Comparison of ENCODE assay signal across 17 cellular contexts in the genomic region with DNA sequence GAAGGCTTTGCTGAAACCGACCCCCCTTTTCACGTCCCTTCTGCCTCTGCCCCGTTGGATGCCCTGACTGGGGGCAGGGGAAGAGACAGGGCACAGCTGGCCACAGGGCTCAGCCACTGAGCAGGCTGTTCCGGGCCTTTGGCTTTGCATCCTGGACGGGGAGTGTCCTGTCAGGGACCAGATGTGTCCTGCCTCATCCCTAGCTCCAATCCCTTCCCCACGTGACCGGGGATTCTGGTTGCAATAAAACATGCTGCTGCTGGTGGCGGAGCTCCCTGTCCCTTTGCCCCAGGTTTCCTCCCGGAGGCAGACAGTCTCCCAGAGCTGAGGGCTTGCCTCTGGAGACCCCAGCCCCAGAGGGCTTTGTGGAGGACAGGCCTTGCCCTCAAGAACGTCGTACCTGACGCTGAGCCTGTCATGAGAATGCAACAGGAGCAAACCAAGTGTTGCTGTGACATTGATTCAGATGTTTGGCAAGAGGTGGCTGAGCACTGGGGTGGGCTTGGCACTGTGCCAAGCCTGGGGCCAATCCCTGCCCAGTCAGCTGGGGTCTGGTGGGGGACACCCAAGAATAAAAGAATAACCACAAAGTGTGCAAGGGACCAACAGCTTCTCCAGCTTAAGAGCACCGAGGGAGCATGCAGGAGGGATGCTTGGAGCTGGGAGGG. TPM values are rescaled to one million over a fixed set of nuclear protein-coding genes. Genes with fewer than 3 reads are reported as not detected.
DNase-seq lines count a peak whose midpoint lies in the region; ATAC-seq and TF ChIP-seq lines count a peak whose summit lies in the region.
"Had no signal": no experiment of that assay in that cellular context is flagged by ENCODE, and none has a peak within 500 bp of the region (broad histone marks: within the 10 kb centered on the region; RNA-seq: fewer than 3 reads in every experiment).

No MANE protein-coding gene starts in this region.

- peaks cover 20% of the 10 kb centered on the region for H3K36me3 ChIP-seq in rectal smooth muscle tissue (ENCODE audit: control insufficient read depth, insufficient read depth, low read length)
- H3K36me3 ChIP-seq: neural progenitor cell had no signal

- ATAC-seq in left ventricle myocardium superior (peak; percentile 2), left cardiac atrium (no peak)
- ATAC-seq: activated T-helper 17 cell treated with anti-CD3 and anti-CD28 coated beads, Interleukin-2, amount 50 U/mL, for 72 hours; foreskin keratinocyte had no signal

- no peak for TF ChIP-seq CTCF in dorsolateral prefrontal cortex (IDR thresholded peaks at IDR 0.05 in 54 of 56, conservative IDR thresholded peaks at IDR 0.05 in 2 of 56; ENCODE audit: low read depth in 1 of 56, partially characterized antibody in 56 of 56)

- H3K4me3 ChIP-seq in rectal smooth muscle tissue (ENCODE audit: low read length): no peak overlapping the region
- H3K4me3 ChIP-seq in dorsolateral prefrontal cortex: no peak overlapping the region
- H3K4me3 ChIP-seq: neural progenitor cell had no signal

- peak overlapping the region; percentile 49 for H3K27ac ChIP-seq in rectal smooth muscle tissue (ENCODE audit: low read depth, low read length)
- H3K27ac ChIP-seq in dorsolateral prefrontal cortex: peak overlapping the region in 18 of 59 donors; percentile 3 to 57 (median 24)
- H3K27ac ChIP-seq: C4-2B, foreskin keratinocyte, neural progenitor cell had no signal

- DNase-seq in left ventricle myocardium superior: peak; percentile 30
- no peak for DNase-seq in left cardiac atrium
- peak; percentile 30 to 73 for DNase-seq in dermis microvascular lymphatic vessel endothelial cell (ENCODE audit: low read depth in 2 of 2)
- DNase-seq in NCI-H510A treated with DMSO at 0.1 percent for 48 hours (lab: John Stamatoyannopoulos, UW): no peak
- no peak for DNase-seq in NCI-H1048 (lab: John Stamatoyannopoulos, UW)
- no peak for DNase-seq in dorsolateral prefrontal cortex
- DNase-seq in NOMO-1 treated with dmso at 0.1 percent for 144 hours (lab: John Stamatoyannopoulos, UW; ENCODE audit: unreplicated experiment): no peak
- DNase-seq: activated CD4-positive, alpha-beta T cell treated with anti-CD3 and anti-CD28 coated beads for 1 hour; activated naive CD8-positive, alpha-beta T cell treated with anti-CD3 and anti-CD28 coated beads, Interleukin-2, amount 10 ng/mL, durations not matched to agents 7 days and 5 days; foreskin keratinocyte; midbrain; NCI-H146 had no signal

- intact Hi-C loops in left ventricle myocardium superior (cut with micrococcal nuclease) (no loop called here), left cardiac atrium (cut with DNase I) (no loop called here), dorsolateral prefrontal cortex (cut with DNase I) (loop anchor here in 1 of 2 donors (5.0 to 10.0 kb wide), 2 partner anchors 60 to 187 kb away; a partner anchor contains a TSS)

- peaks cover under 1% of the 10 kb centered on the region for H3K4me1 ChIP-seq in rectal smooth muscle tissue (ENCODE audit: control insufficient read depth, insufficient read depth, low read length)

- no peak overlapping the region for H3K9ac ChIP-seq in rectal smooth muscle tissue (ENCODE audit: low read length)
- H3K9ac ChIP-seq: neural progenitor cell had no signal

- H3K27me3 ChIP-seq in rectal smooth muscle tissue (ENCODE audit: control insufficient read depth, insufficient read depth, low read length) (no peaks in the 10 kb centered on the region), dorsolateral prefrontal cortex (no peaks in the 10 kb centered on the region)
- H3K27me3 ChIP-seq: foreskin keratinocyte, neural progenitor cell had no signal

RNA-seq across cellular contexts. Expression of a gene that starts 7.3 kb away (rescaled TPM):
- total RNA-seq in left ventricle myocardium superior: 13.0 TPM
- 10 to 100 TPM; 21.7 to 28.9 TPM for total RNA-seq in left cardiac atrium
- 6.4 and 7.8 TPM in 2 replicates for total RNA-seq in dermis microvascular lymphatic vessel endothelial cell
- 10 to 100 TPM in 115 of 120 experiments, 1 to 10 TPM in 5; 7.5 to 83.6 (median 20.5) TPM for total RNA-seq in dorsolateral prefrontal cortex

RNA-seq across cellular contexts. Expression of a gene that starts 11.7 kb away (rescaled TPM):
- total RNA-seq in left ventricle myocardium superior (53.9 TPM), left cardiac atrium (10 to 100 TPM; 46.7 to 47.7 TPM), dermis microvascular lymphatic vessel endothelial cell (18.5 and 32.1 TPM in 2 replicates), dorsolateral prefrontal cortex (100 to 1,000 TPM in 5 of 120 experiments, 10 to 100 TPM in 115; 51.4 to 114 (median 73.5) TPM)

RNA-seq across cellular contexts. Expression of a gene that starts 32.6 kb away (rescaled TPM):
- total RNA-seq in left ventricle myocardium superior (0.97 TPM), left cardiac atrium (under 1 TPM in 1 of 2 donors, not detected in 1; 0.12 TPM), dermis microvascular lymphatic vessel endothelial cell (under 0.01 and 0.26 TPM in 2 replicates), dorsolateral prefrontal cortex (1 to 10 TPM in 119 of 120 experiments, under 1 TPM in 1; 0.77 to 4.5 (median 2.4) TPM)
- total RNA-seq: renal cortical epithelial cell had no signal

Comparison
In these comparisons a context has a peak if more than half of its experiments do, and no peak if none do; other contexts are left out.
1. DNase-seq: peak in left ventricle myocardium superior (single experiment) and dermis microvascular lymphatic vessel endothelial cell (2 of 2); none in left cardiac atrium (single experiment), NCI-H510A treated with DMSO at 0.1 percent for 48 hours (single experiment), NCI-H1048 (single experiment), dorsolateral prefrontal cortex (0 of 10) and NOMO-1 treated with dmso at 0.1 percent for 144 hours (single experiment).